ENCODE assay signal across 30 cellular contexts in genomic region chr5:133876266-133876665, GRCh38.
"Had no signal": no experiment of that assay in that cellular context is flagged by ENCODE, and none has a peak within 500 bp of the region (broad histone marks: within the 10 kb centered on the region; RNA-seq: fewer than 3 reads in every experiment).

No MANE protein-coding gene starts in this region.

- H3K36me3 Mint-ChIP-seq: activated naive CD4-positive, alpha-beta T cell treated with anti-CD3 and anti-CD28 coated beads, Interleukin-2, amount 10 ng/mL, durations not matched to agents 7 days and 5 days had no signal

- H3K27me3 Mint-ChIP-seq: activated naive CD8-positive, alpha-beta T cell treated with anti-CD3 and anti-CD28 coated beads, Interleukin-2, amount 10 ng/mL, durations not matched to agents 7 days and 5 days; activated T-helper 17 cell treated with anti-CD3 and anti-CD28 coated beads, Interleukin-2, amount 50 U/mL, for 72 hours had no signal

- DNase-seq: activated CD4-positive, alpha-beta T cell treated with anti-CD3 and anti-CD28 coated beads for 1 hour; activated CD4-positive, alpha-beta T cell treated with anti-CD3 and anti-CD28 coated beads for 48 hours; activated CD4-positive, CD25-positive, alpha-beta regulatory T cell; activated CD8-positive, alpha-beta T cell treated with anti-CD3 and anti-CD28 coated beads for 36 hours; activated gamma-delta T cell treated with Interleukin-2 at 50 U/mL for 16 hours; activated naive CD4-positive, alpha-beta T cell treated with anti-CD3 and anti-CD28 coated beads, Interleukin-2, amount 10 ng/mL, durations not matched to agents 7 days and 5 days; activated naive CD8-positive, alpha-beta T cell treated with anti-CD3 and anti-CD28 coated beads, Interleukin-2, amount 10 ng/mL, durations not matched to agents 7 days and 5 days; activated T-cell treated with anti-CD3 and anti-CD28 coated beads, Interleukin-2, amount 50 U/mL, for 1 hour; activated T-cell treated with anti-CD3 and anti-CD28 coated beads, Interleukin-2, amount 50 U/mL, for 72 hours; adrenal gland; body of pancreas; MM.1S; MV-4-11; NCI-H1092; NCI-H1436 treated with DMSO at 0.1 percent for 48 hours; NCI-H187; NCI-H2029 treated with DMSO at 0.1 percent for 48 hours; NCI-H2107; NCI-H2171; NCI-H510A; NCI-H526; NCI-H748 treated with DMSO at 0.1 percent for 48 hours; NK-92 treated with Interleukin-12 subunit alpha and Interleukin-12 subunit beta, amount 100 ng/mL, for 24 hours; Right ventricle myocardium superior; T1000; WERI-Rb-1 had no signal

- ATAC-seq: activated CD8-positive, alpha-beta T cell treated with anti-CD3 and anti-CD28 coated beads for 36 hours; activated T-cell treated with anti-CD3 and anti-CD28 coated beads, Interleukin-2, amount 50 U/mL, for 72 hours; activated T-helper 17 cell treated with anti-CD3 and anti-CD28 coated beads, Interleukin-2, amount 50 U/mL, for 72 hours; body of pancreas had no signal

- H3K4me1 Mint-ChIP-seq: activated naive CD4-positive, alpha-beta T cell treated with anti-CD3 and anti-CD28 coated beads, Interleukin-2, amount 10 ng/mL, durations not matched to agents 7 days and 5 days; central memory CD8-positive, alpha-beta T cell had no signal

- H3K4me3 ChIP-seq: adrenal gland, body of pancreas, SK-N-MC had no signal

- H3K4me1 ChIP-seq: adrenal gland, body of pancreas had no signal

- H3K27ac Mint-ChIP-seq: activated naive CD4-positive, alpha-beta T cell treated with anti-CD3 and anti-CD28 coated beads, Interleukin-2, amount 10 ng/mL, durations not matched to agents 7 days and 5 days; activated naive CD8-positive, alpha-beta T cell treated with anti-CD3 and anti-CD28 coated beads, Interleukin-2, amount 10 ng/mL, durations not matched to agents 7 days and 5 days; activated T-helper 17 cell treated with anti-CD3 and anti-CD28 coated beads, Interleukin-2, amount 50 U/mL, for 72 hours had no signal

- H3K27ac ChIP-seq: adrenal gland, body of pancreas, KMS-11, SK-N-MC, WERI-Rb-1 had no signal

- H3K9me3 ChIP-seq: adrenal gland, body of pancreas had no signal

- H3K27me3 ChIP-seq: adrenal gland, body of pancreas had no signal

- H3K9me3 Mint-ChIP-seq: activated T-helper 17 cell treated with anti-CD3 and anti-CD28 coated beads, Interleukin-2, amount 50 U/mL, for 72 hours; central memory CD8-positive, alpha-beta T cell had no signal

- H3K4me2 ChIP-seq: KMS-11 had no signal

- H3K36me3 ChIP-seq: adrenal gland, WERI-Rb-1 had no signal

- H3K4me3 Mint-ChIP-seq: activated CD8-positive, alpha-beta T cell treated with anti-CD3 and anti-CD28 coated beads for 36 hours; activated naive CD4-positive, alpha-beta T cell treated with anti-CD3 and anti-CD28 coated beads, Interleukin-2, amount 10 ng/mL, durations not matched to agents 7 days and 5 days; activated naive CD8-positive, alpha-beta T cell treated with anti-CD3 and anti-CD28 coated beads, Interleukin-2, amount 10 ng/mL, durations not matched to agents 7 days and 5 days; activated T-cell treated with anti-CD3 and anti-CD28 coated beads, Interleukin-2, amount 50 U/mL, for 72 hours; activated T-helper 17 cell treated with anti-CD3 and anti-CD28 coated beads, Interleukin-2, amount 50 U/mL, for 72 hours; central memory CD8-positive, alpha-beta T cell had no signal
